17 cellular contexts compared by ENCODE assay signal in genomic region chr16:83482545-83483162, GRCh38.
DNase-seq lines count a peak whose midpoint lies in the region; ATAC-seq, FAIRE-seq and TF ChIP-seq lines count a peak whose summit lies in the region.
"Had no signal": no experiment of that assay in that cellular context is flagged by ENCODE, and none has a peak within 500 bp of the region (broad histone marks: within the 10 kb centered on the region; RNA-seq: fewer than 3 reads in every experiment).

No MANE protein-coding gene starts in this region.

- no peak for FAIRE-seq in urothelium cell line (lab: Jason Lieb, UNC)
- FAIRE-seq: A204.1, G401.6, GM12891, H54 had no signal

- H3K27me3 ChIP-seq in heart left ventricle: no peaks in the 10 kb centered on the region
- H3K27me3 ChIP-seq in left ventricle myocardium inferior (ENCODE audit: low read depth): no peaks in the 10 kb centered on the region
- no peaks in the 10 kb centered on the region for H3K27me3 ChIP-seq in right cardiac atrium (ENCODE audit: control insufficient read depth, insufficient read depth)

- TF ChIP-seq CTCF in heart left ventricle (IDR thresholded peaks at IDR 0.05): no peak
- TF ChIP-seq CTCF in left ventricle myocardium inferior (IDR thresholded peaks at IDR 0.05; ENCODE audit: borderline replicate concordance): no peak

- ATAC-seq in heart left ventricle (peak; percentile 79 to 88 (median 84)), right cardiac atrium (peak; percentile 44 to 78)
- ATAC-seq: HCT116 had no signal

- DNase-seq in heart left ventricle (no peak), left ventricle myocardium inferior (no peak), cerebellum (ENCODE audit: low spot score) (peak; percentile 10), right cardiac atrium (no peak), NCI-H526 treated with DMSO at 0.1 percent for 48 hours (lab: John Stamatoyannopoulos, UW) (no peak), urothelium cell line (ENCODE audit: low spot score) (no peak)
- no peak for DNase-seq in stimulated activated CD4-positive, alpha-beta T cell treated with anti-CD3 and anti-CD28 coated beads, Interleukin-4, amount 100 ng/mL, for 24 hours
- DNase-seq: C1 segment of cervical spinal cord; Calu3; CD4-positive, alpha-beta T cell; DMS 273 treated with DMSO at 0.1 percent for 48 hours had no signal

- H3K4me1 ChIP-seq in heart left ventricle (peaks cover 0 to 12% (median 0%) of the 10 kb centered on the region in 12 donors), left ventricle myocardium inferior (peaks cover 21% of the 10 kb centered on the region), right cardiac atrium (ENCODE audit: control insufficient read depth, insufficient read depth, low read length) (no peaks in the 10 kb centered on the region)

- intact Hi-C loops in heart left ventricle (cut with DNase I): no loop called here
- intact Hi-C loops in left ventricle myocardium inferior (cut with micrococcal nuclease): no loop called here
- intact Hi-C loops in right cardiac atrium (cut with DNase I): no loop called here

- peaks cover 0 to 5% (median 0%) of the 10 kb centered on the region in 9 donors for H3K36me3 ChIP-seq in heart left ventricle
- H3K36me3 ChIP-seq in left ventricle myocardium inferior: peaks cover 4% of the 10 kb centered on the region

- no peak overlapping the region for H3K27ac ChIP-seq in heart left ventricle
- no peak overlapping the region for H3K27ac ChIP-seq in left ventricle myocardium inferior (replicated peaks)
- no peak overlapping the region for H3K27ac ChIP-seq in right cardiac atrium (ENCODE audit: low read length)
- H3K27ac ChIP-seq: HL-60 had no signal

- H3K9me3 ChIP-seq in heart left ventricle (no peaks in the 10 kb centered on the region), left ventricle myocardium inferior (replicated peaks) (no peaks in the 10 kb centered on the region), right cardiac atrium (ENCODE audit: control insufficient read depth, low read length) (no peaks in the 10 kb centered on the region)

- WGBS in heart left ventricle, 4 donors: 59 to 69% (median 64%) methylated on average over 9 of the region's 9 CpGs
- 69% methylated on average over 9 of the region's 9 CpGs for WGBS in right cardiac atrium

- no peak overlapping the region for H3K4me3 ChIP-seq in heart left ventricle
- no peak overlapping the region for H3K4me3 ChIP-seq in left ventricle myocardium inferior
- no peak overlapping the region for H3K4me3 ChIP-seq in right cardiac atrium (ENCODE audit: low read length)

- TF ChIP-seq POLR2A in heart left ventricle (IDR thresholded peaks at IDR 0.05): no peak
